ENCODE assay signal across 20 cellular contexts in the genomic region with DNA sequence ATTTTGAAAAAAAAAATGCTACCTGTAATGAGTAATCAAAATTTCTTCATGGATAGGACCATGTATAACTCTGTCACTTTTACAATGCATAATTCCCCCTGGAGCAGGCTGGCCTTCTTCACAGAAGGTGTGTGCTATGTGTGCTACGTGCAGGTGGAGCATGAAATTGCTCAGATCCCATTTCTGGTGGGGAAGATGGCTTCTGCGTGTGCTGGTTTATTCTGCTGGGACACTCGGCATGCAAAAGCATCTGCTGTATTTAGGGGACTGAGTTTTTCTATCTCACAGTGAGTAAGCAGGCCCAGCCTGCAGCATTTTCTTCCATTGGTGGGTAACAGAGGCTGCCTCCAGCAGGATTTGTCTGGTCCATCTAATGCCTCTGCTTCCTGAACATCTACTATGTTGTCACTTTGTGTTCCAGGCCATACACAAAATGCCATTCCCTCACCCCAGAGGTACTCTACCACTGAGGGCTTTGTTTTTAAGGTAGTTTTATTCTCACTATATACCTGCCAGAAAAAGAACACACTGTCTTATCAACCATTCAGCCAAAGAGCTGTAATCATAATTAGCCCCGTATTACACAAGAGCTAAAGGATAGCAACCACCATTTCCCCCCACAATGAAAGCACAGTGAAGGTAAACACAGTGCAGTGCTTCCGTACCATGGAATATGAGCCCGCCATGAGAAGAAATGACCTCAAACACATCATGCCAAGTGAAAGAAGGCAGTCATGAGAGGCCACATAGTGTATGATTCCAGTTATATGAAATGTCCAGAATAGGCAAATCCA.
"Had no signal": no experiment of that assay in that cellular context is flagged by ENCODE, and none has a peak within 500 bp of the region (broad histone marks: within the 10 kb centered on the region; RNA-seq: fewer than 3 reads in every experiment).

No MANE protein-coding gene starts in this region.

- DNase-seq: cortex of kidney; effector memory CD8-positive, alpha-beta T cell; erythroblast; mesenchymal stem cell; mucosa of descending colon; naive B cell; pancreas; sigmoid colon; stimulated activated CD4-positive, alpha-beta T cell treated with anti-CD3 and anti-CD28 coated beads, Interleukin-4, amount 100 ng/mL, for 4 hours; stimulated activated naive CD8-positive, alpha-beta T cell treated with anti-CD3 and anti-CD28 coated beads, Interleukin-15, Interleukin-2, amounts not matched to agents 100 U/mL and 50 U/mL, for 24 hours; substantia nigra; testis; tibial artery had no signal

- ATAC-seq: effector memory CD8-positive, alpha-beta T cell; mucosa of descending colon; natural killer cell treated with Interleukin-12 subunit alpha and Interleukin-12 subunit beta and Interleukin-15 and Interleukin-18, amount 100 ng/mL, for 72 hours; pancreas; stimulated activated memory B cell treated with anti-CD40 and anti-IgM and Interleukin-4, amounts not matched to agents 10 μg/mL and 1 μg/mL and 100 μg/mL, for 72 hours; stimulated activated naive CD8-positive, alpha-beta T cell treated with anti-CD3 and anti-CD28 coated beads, Interleukin-15, Interleukin-2, amounts not matched to agents 100 U/mL and 50 U/mL, for 24 hours had no signal

- H3K36me3 ChIP-seq: neutrophil, pancreas, right atrium auricular region, sigmoid colon, tibial artery had no signal

- H3K27me3 ChIP-seq: neutrophil, pancreas, right atrium auricular region, sigmoid colon, testis, tibial artery had no signal

- H3K9me3 ChIP-seq: mucosa of descending colon, neutrophil, pancreas, right atrium auricular region, sigmoid colon, testis, tibial artery had no signal

- H3K4me3 ChIP-seq: mucosa of descending colon, pancreas, right atrium auricular region, sigmoid colon, testis, tibial artery had no signal

- H3K4me1 ChIP-seq: pancreas, right atrium auricular region, sigmoid colon, testis, tibial artery had no signal

- H3K27ac ChIP-seq: neutrophil, pancreas, right atrium auricular region, sigmoid colon, testis, tibial artery had no signal

- FAIRE-seq: endometrium, frontal cortex, keratinocyte, pancreas had no signal
